1 cellular context compared by ENCODE assay signal in the genomic region with DNA sequence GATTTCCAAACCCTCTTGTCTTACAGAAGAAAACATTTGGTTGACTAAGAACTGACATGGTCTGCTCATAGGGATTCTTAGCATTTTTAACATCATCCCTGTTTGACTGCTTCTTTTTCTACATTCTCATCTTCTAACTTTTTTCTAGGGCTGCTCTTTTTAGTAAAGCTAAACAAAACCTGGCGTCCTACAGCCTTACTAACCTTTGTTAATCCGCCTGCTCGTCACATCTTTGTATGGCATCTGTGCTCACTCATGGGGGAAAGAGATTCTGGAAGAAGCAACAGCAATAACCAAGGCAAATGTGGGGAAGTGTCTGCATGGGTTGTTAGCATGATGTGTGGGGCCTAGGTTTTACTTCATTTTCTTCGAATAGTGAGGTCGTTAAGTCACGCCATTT.
TF ChIP-seq lines count a peak whose summit lies in the region.

No MANE protein-coding gene starts in this region.

TF ChIP-seq in H1, 55 proteins besides CTCF, POLR2A, EP300 and RAD21 (continued from another document):
- TF ChIP-seq, protein P1, sequence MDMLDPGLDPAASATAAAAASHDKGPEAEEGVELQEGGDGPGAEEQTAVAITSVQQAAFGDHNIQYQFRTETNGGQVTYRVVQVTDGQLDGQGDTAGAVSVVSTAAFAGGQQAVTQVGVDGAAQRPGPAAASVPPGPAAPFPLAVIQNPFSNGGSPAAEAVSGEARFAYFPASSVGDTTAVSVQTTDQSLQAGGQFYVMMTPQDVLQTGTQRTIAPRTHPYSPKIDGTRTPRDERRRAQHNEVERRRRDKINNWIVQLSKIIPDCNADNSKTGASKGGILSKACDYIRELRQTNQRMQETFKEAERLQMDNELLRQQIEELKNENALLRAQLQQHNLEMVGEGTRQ (IDR thresholded peaks at IDR 0.05; ENCODE audit: low read length) = no peak
- TF ChIP-seq MAFK (IDR thresholded peaks at IDR 0.05; ENCODE audit: low read depth, low read length) (no peak), SP4 (IDR thresholded peaks at IDR 0.05; ENCODE audit: low read length) (no peak), JUND (IDR thresholded peaks at IDR 0.05; ENCODE audit: low read length) (no peak), NRF1 (IDR thresholded peaks at IDR 0.05; ENCODE audit: low read depth, low read length) (no peak), POLR2AphosphoS5 (IDR thresholded peaks at IDR 0.05; ENCODE audit: low read depth, low read length) (no peak), EZH2 (IDR thresholded peaks at IDR 0.05; ENCODE audit: low read depth, low read length, severe bottlenecking) (no peak)
- TF ChIP-seq, protein P2, sequence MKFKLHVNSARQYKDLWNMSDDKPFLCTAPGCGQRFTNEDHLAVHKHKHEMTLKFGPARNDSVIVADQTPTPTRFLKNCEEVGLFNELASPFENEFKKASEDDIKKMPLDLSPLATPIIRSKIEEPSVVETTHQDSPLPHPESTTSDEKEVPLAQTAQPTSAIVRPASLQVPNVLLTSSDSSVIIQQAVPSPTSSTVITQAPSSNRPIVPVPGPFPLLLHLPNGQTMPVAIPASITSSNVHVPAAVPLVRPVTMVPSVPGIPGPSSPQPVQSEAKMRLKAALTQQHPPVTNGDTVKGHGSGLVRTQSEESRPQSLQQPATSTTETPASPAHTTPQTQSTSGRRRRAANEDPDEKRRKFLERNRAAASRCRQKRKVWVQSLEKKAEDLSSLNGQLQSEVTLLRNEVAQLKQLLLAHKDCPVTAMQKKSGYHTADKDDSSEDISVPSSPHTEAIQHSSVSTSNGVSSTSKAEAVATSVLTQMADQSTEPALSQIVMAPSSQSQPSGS (IDR thresholded peaks at IDR 0.05; ENCODE audit: low read length) = no peak
